20 cellular contexts compared by ENCODE assay signal in genomic region chr1:14971201-14971600, GRCh38.
DNase-seq lines count a peak whose midpoint lies in the region; ATAC-seq and TF ChIP-seq lines count a peak whose summit lies in the region.
"Had no signal": no experiment of that assay in that cellular context is flagged by ENCODE, and none has a peak within 500 bp of the region (broad histone marks: within the 10 kb centered on the region; RNA-seq: fewer than 3 reads in every experiment).

No MANE protein-coding gene starts in this region.

- H2AFZ ChIP-seq in fibroblast of lung (ENCODE audit: low read length), result no peak overlapping the region
- no peak overlapping the region for H2AFZ ChIP-seq in trophoblast cell (ENCODE audit: insufficient read depth, low read length, poor library complexity)
- H2AFZ ChIP-seq: parathyroid adenoma, PC-9 had no signal

- H4K12ac ChIP-seq in trophoblast cell (ENCODE audit: low read depth, low read length), result no peak overlapping the region

- H2BK5ac ChIP-seq in trophoblast cell (ENCODE audit: low read depth, low read length, poor library complexity), result no peak overlapping the region

- no peaks in the 10 kb centered on the region for H4K20me1 ChIP-seq in fibroblast of lung (ENCODE audit: control insufficient read depth, extremely low read depth, insufficient read depth, low read length)

- no peak overlapping the region for H3K27ac Mint-ChIP-seq in neural crest cell (ENCODE audit: unreplicated experiment)
- H3K27ac Mint-ChIP-seq: activated T-helper 17 cell treated with anti-CD3 and anti-CD28 coated beads, Interleukin-2, amount 50 U/mL, for 72 hours; CD4-positive, alpha-beta T cell had no signal

- H3K27ac ChIP-seq in left ventricle myocardium inferior (replicated peaks), result no peak overlapping the region
- peak overlapping the region; percentile 39 for H3K27ac ChIP-seq in fibroblast of lung (ENCODE audit: insufficient read depth, low read length)
- no peak overlapping the region for H3K27ac ChIP-seq in trophoblast cell (ENCODE audit: low read depth, low read length)
- no peak overlapping the region for H3K27ac ChIP-seq in psoas muscle
- H3K27ac ChIP-seq: colonic mucosa, gastrocnemius medialis, parathyroid adenoma, PC-9 had no signal

- H2BK12ac ChIP-seq in trophoblast cell (ENCODE audit: low read length), result no peak overlapping the region

- no peak overlapping the region for H3K14ac ChIP-seq in trophoblast cell (ENCODE audit: low read length)

- H3K27me3 ChIP-seq in left ventricle myocardium inferior (ENCODE audit: low read depth) (no peaks in the 10 kb centered on the region), fibroblast of lung (ENCODE audit: control insufficient read depth, insufficient read depth, low read length) (no peaks in the 10 kb centered on the region), trophoblast cell (ENCODE audit: insufficient read depth, low read length) (no peaks in the 10 kb centered on the region), psoas muscle (ENCODE audit: insufficient read depth in 3 of 3, low read length in 2 of 3) (peaks cover 0 to 13% (median 0%) of the 10 kb centered on the region in 3 donors)
- H3K27me3 ChIP-seq: colonic mucosa had no signal

- H3K36me3 ChIP-seq in left ventricle myocardium inferior (no peaks in the 10 kb centered on the region), fibroblast of lung (ENCODE audit: control insufficient read depth, insufficient read depth, low read length) (no peaks in the 10 kb centered on the region), trophoblast cell (ENCODE audit: control insufficient read depth in 1 of 2, insufficient read depth in 2 of 2, low read length in 2 of 2) (peaks cover 11 to 15% of the 10 kb centered on the region in 2 experiments), psoas muscle (ENCODE audit: insufficient read depth in 1 of 2, low read depth in 1 of 2) (no peaks in the 10 kb centered on the region)
- H3K36me3 ChIP-seq: colonic mucosa, gastrocnemius medialis had no signal

- no peak overlapping the region for H2BK120ac ChIP-seq in trophoblast cell (ENCODE audit: insufficient read depth, low read length, poor library complexity)

- H4K8ac ChIP-seq in trophoblast cell (ENCODE audit: low read depth, low read length), result no peak overlapping the region

- peak overlapping the region; percentile 66 for H3K4me3 Mint-ChIP-seq in neural crest cell
- H3K4me3 Mint-ChIP-seq: activated T-helper 17 cell treated with anti-CD3 and anti-CD28 coated beads, Interleukin-2, amount 50 U/mL, for 72 hours; CD4-positive, alpha-beta T cell had no signal

- peaks cover 6% of the 10 kb centered on the region for H3K79me1 ChIP-seq in trophoblast cell (ENCODE audit: low read length)

- H3K79me2 ChIP-seq in fibroblast of lung (ENCODE audit: control insufficient read depth, insufficient read depth, low read length) (peaks cover 5% of the 10 kb centered on the region), trophoblast cell (ENCODE audit: control insufficient read depth, insufficient read depth, low read length, poor library complexity) (no peaks in the 10 kb centered on the region)

- H3K4me3 ChIP-seq in left ventricle myocardium inferior (peak overlapping the region; percentile 39), fibroblast of lung (replicated peaks in 1 of 4; ENCODE audit: control extremely low read depth in 1 of 4, insufficient read depth in 1 of 4, low read depth in 3 of 4, low read length in 4 of 4) (peak overlapping the region in 2 of 4 experiments; percentile 27 to 34), trophoblast cell (ENCODE audit: low read depth, low read length) (no peak overlapping the region), psoas muscle (no peak overlapping the region)
- H3K4me3 ChIP-seq: colonic mucosa, gastrocnemius medialis, PC-9 had no signal

- H3K9me3 ChIP-seq in left ventricle myocardium inferior (replicated peaks), result peaks cover 17% of the 10 kb centered on the region
- H3K9me3 ChIP-seq in fibroblast of lung (ENCODE audit: control insufficient read depth, insufficient read depth, low read depth, low read length), result no peaks in the 10 kb centered on the region
- H3K9me3 ChIP-seq in trophoblast cell (ENCODE audit: insufficient read depth, low read depth, low read length), result peaks cover 10% of the 10 kb centered on the region
- H3K9me3 ChIP-seq in psoas muscle, result no peaks in the 10 kb centered on the region
- H3K9me3 ChIP-seq: colonic mucosa, gastrocnemius medialis had no signal

- WGBS in trophoblast cell (ENCODE audit: extremely low coverage, insufficient coverage, insufficient read length), result no CpG with 5 or more reads among the region's 12 CpGs
- 81 to 91% (median 86%) methylated on average over 9 to 12 of the region's 12 CpGs for WGBS in psoas muscle, 3 donors

- no peaks in the 10 kb centered on the region for H3K27me3 Mint-ChIP-seq in neural crest cell (ENCODE audit: low read depth)

- H3K4ac ChIP-seq in trophoblast cell (ENCODE audit: low read depth, low read length), result no peak overlapping the region

- peak overlapping the region; percentile 39 for H3K4me2 ChIP-seq in fibroblast of lung (ENCODE audit: extremely low read depth, insufficient read depth, low read length)
- H3K4me2 ChIP-seq in trophoblast cell (ENCODE audit: low read length), result no peak overlapping the region
- H3K4me2 ChIP-seq: PC-9 had no signal

- H3K36me3 Mint-ChIP-seq in neural crest cell (ENCODE audit: low read depth), result no peaks in the 10 kb centered on the region

- H4K91ac ChIP-seq in trophoblast cell (ENCODE audit: low read depth, low read length), result no peak overlapping the region

- intact Hi-C loops in left ventricle myocardium inferior (cut with micrococcal nuclease) (no loop called here), cardiac septum (cut with DNase I) (no loop called here), psoas muscle (cut with DNase I) (no loop called here)

- peaks cover 43% of the 10 kb centered on the region for H3K4me1 Mint-ChIP-seq in neural crest cell
- H3K4me1 Mint-ChIP-seq: activated T-helper 17 cell treated with anti-CD3 and anti-CD28 coated beads, Interleukin-2, amount 50 U/mL, for 72 hours had no signal

- no peak for DNase-seq in left ventricle myocardium inferior
- DNase-seq in cardiac septum (ENCODE audit: low spot score), result no peak
- no peak for DNase-seq in fibroblast of lung (ENCODE audit: low read depth in 2 of 2)
- DNase-seq in neural crest cell (ENCODE audit: low read depth, low spot score), result no peak
- no peak for DNase-seq in NCI-H2227 (lab: John Stamatoyannopoulos, UW; ENCODE audit: unreplicated experiment)
- no peak for DNase-seq in trophoblast cell
- DNase-seq in psoas muscle, result no peak
- DNase-seq: ACHN; activated CD4-positive, CD25-positive, alpha-beta regulatory T cell treated with anti-CD3 and anti-CD28 coated beads, Interleukin-2, amount 50 U/mL, for 72 hours; CD4-positive, alpha-beta T cell; colonic mucosa; gastrocnemius medialis; left colon; NCI-H1436; PC-9; small intestine; stimulated activated CD8-positive, alpha-beta memory T cell treated with anti-CD3 and anti-CD28 coated beads, Interleukin-4, amount 100 ng/mL, for 48 hours had no signal

- H3K18ac ChIP-seq in trophoblast cell (ENCODE audit: low read length), result no peak overlapping the region

- ATAC-seq in GM19463 (IDR thresholded peaks at IDR 0.05; ENCODE audit: unreplicated experiment) (no peak), psoas muscle (no peak)
- ATAC-seq: activated T-helper 17 cell treated with anti-CD3 and anti-CD28 coated beads, Interleukin-2, amount 50 U/mL, for 72 hours; gastrocnemius medialis; left colon had no signal

- H2AK5ac ChIP-seq in trophoblast cell (ENCODE audit: low read length), result no peak overlapping the region

- no peaks in the 10 kb centered on the region for H3K9me3 Mint-ChIP-seq in neural crest cell
- H3K9me3 Mint-ChIP-seq: activated T-helper 17 cell treated with anti-CD3 and anti-CD28 coated beads, Interleukin-2, amount 50 U/mL, for 72 hours had no signal

- TF ChIP-seq CTCF in left ventricle myocardium inferior (IDR thresholded peaks at IDR 0.05; ENCODE audit: borderline replicate concordance) (no peak), fibroblast of lung (conservative IDR thresholded peaks at IDR 0.05 in 1 of 2, IDR thresholded peaks at IDR 0.05 in 1 of 2; ENCODE audit: low read depth in 1 of 2, low read length in 2 of 2) (no peak), neural crest cell (conservative IDR thresholded peaks at IDR 0.05) (no peak), psoas muscle (IDR thresholded peaks at IDR 0.05) (no peak)

- H3K23ac ChIP-seq in trophoblast cell (ENCODE audit: low read length), result no peak overlapping the region

- H3K9ac ChIP-seq in fibroblast of lung (ENCODE audit: insufficient read depth, low read length) (no peak overlapping the region), trophoblast cell (ENCODE audit: low read length) (no peak overlapping the region)
- H3K9ac ChIP-seq: parathyroid adenoma had no signal

- H3K4me1 ChIP-seq in left ventricle myocardium inferior, result peaks cover 45% of the 10 kb centered on the region
- H3K4me1 ChIP-seq in fibroblast of lung (ENCODE audit: control insufficient read depth, extremely low read depth, insufficient read depth, low read length), result peaks cover 22% of the 10 kb centered on the region
- H3K4me1 ChIP-seq in trophoblast cell (ENCODE audit: control insufficient read depth in 1 of 2, insufficient read depth in 2 of 2, low read length in 2 of 2), result peaks cover 20 to 21% of the 10 kb centered on the region in 2 experiments
- H3K4me1 ChIP-seq in psoas muscle, result no peaks in the 10 kb centered on the region
- H3K4me1 ChIP-seq: colonic mucosa, gastrocnemius medialis, parathyroid adenoma had no signal
